Comparison of ENCODE assay signal across 8 cellular contexts in the genomic region with DNA sequence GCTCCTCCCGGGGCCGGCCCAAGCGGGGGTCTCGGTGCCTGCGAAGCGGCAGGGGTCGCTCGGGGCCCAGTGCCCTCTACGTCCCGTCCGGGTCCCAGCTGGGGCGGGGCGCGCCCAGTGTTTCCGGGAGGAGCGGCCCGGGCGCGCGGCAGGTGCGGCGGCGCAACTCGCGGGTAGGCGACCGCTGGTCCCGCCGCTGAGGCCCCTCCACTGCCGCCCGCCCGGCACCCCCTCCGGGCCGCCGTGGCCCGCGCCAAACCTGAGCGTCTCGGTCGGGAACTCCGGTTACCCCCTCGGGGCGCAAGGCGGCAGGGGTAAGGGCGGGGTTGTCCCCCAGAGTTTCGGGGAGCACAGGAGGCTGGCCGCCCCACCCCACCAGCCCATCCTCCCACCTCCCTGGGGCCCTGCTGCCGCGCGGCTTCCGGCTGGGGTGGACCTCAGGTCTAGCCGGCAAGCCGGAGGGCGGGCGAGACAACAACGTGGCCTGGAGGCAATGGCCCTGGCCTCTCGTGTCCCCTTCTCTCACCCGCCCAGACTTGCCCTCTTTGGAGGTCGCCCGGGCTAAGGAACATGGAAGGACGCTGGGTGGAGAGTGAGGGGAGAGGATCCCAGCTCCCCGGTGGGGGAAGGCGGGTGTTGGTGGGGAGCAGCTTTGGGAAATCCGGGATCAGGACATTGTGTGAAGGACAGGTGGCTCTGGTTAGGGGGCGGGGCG. TPM values are rescaled to one million over a fixed set of nuclear protein-coding genes. Genes with fewer than 3 reads are reported as not detected.
DNase-seq lines count a peak whose midpoint lies in the region; ATAC-seq and TF ChIP-seq lines count a peak whose summit lies in the region.

No MANE protein-coding gene starts in this region.

- H3K4me1 Mint-ChIP-seq in activated CD8-positive, alpha-beta memory T cell treated with anti-CD3 and anti-CD28 coated beads, Interleukin-2, amount 10 ng/mL, durations not matched to agents 7 days and 5 days, result peaks cover 30% of the 10 kb centered on the region
- H3K4me1 Mint-ChIP-seq in type B pancreatic cell (ENCODE audit: unreplicated experiment), result peaks cover 10% of the 10 kb centered on the region

- no peak for TF ChIP-seq CTCF in GM12864 (IDR thresholded peaks at IDR 0.05; ENCODE audit: low read depth, low read length, missing control alignments)
- no peak for TF ChIP-seq CTCF in type B pancreatic cell (conservative IDR thresholded peaks at IDR 0.05)

- peaks cover 16% of the 10 kb centered on the region for H3K27me3 ChIP-seq in layer of hippocampus (ENCODE audit: control insufficient read depth, insufficient read depth, low read length)

- peaks cover 41% of the 10 kb centered on the region for H3K27me3 Mint-ChIP-seq in activated CD8-positive, alpha-beta memory T cell treated with anti-CD3 and anti-CD28 coated beads, Interleukin-2, amount 10 ng/mL, durations not matched to agents 7 days and 5 days
- H3K27me3 Mint-ChIP-seq in type B pancreatic cell, result peaks cover 44% of the 10 kb centered on the region

- peak overlapping the region; percentile 70 for H3K4me3 ChIP-seq in GM12864 (ENCODE audit: low read depth, low read length)

- peak overlapping the region; percentile 32 for H3K27ac ChIP-seq in layer of hippocampus (ENCODE audit: low read depth, low read length)

- peak overlapping the region; percentile 28 for H3K27ac Mint-ChIP-seq in activated CD8-positive, alpha-beta memory T cell treated with anti-CD3 and anti-CD28 coated beads, Interleukin-2, amount 10 ng/mL, durations not matched to agents 7 days and 5 days
- H3K27ac Mint-ChIP-seq in type B pancreatic cell, result peak overlapping the region; percentile 56

- DNase-seq in GM12864 (ENCODE audit: low read depth) (no peak), type B pancreatic cell (ENCODE audit: extremely low spot score, unreplicated experiment) (no peak), AG08395 (ENCODE audit: low spot score) (no peak), SHP77 (lab: John Stamatoyannopoulos, UW) (no peak), NCI-H226 (no peak)
- peak; percentile 71 for DNase-seq in activated CD8-positive, alpha-beta memory T cell treated with anti-CD3 and anti-CD28 coated beads, Interleukin-2, amount 10 ng/mL, durations not matched to agents 7 days and 5 days

- CTCF ChIA-PET in activated CD8-positive, alpha-beta memory T cell treated with anti-CD3 and anti-CD28 coated beads, Interleukin-2, amount 10 ng/mL, durations not matched to agents 7 days and 5 days (lab: Charles Lee), result interaction anchor here (1.1 to 1.9 kb wide), 2 partner anchors 8 to 11 kb away, joined by 3 to 5 read pairs; partner anchors contain the start of gene PNPLA2

- peak; percentile 45 for ATAC-seq in HG02642 (IDR thresholded peaks at IDR 0.05; ENCODE audit: poor library complexity, unreplicated experiment)
- peak; percentile 44 for ATAC-seq in activated CD8-positive, alpha-beta memory T cell treated with anti-CD3 and anti-CD28 coated beads, Interleukin-2, amount 10 ng/mL, durations not matched to agents 7 days and 5 days

- no peaks in the 10 kb centered on the region for H3K36me3 Mint-ChIP-seq in activated CD8-positive, alpha-beta memory T cell treated with anti-CD3 and anti-CD28 coated beads, Interleukin-2, amount 10 ng/mL, durations not matched to agents 7 days and 5 days
- H3K36me3 Mint-ChIP-seq in type B pancreatic cell, result no peaks in the 10 kb centered on the region

- no peaks in the 10 kb centered on the region for H3K9me3 Mint-ChIP-seq in activated CD8-positive, alpha-beta memory T cell treated with anti-CD3 and anti-CD28 coated beads, Interleukin-2, amount 10 ng/mL, durations not matched to agents 7 days and 5 days (ENCODE audit: low read depth)
- H3K9me3 Mint-ChIP-seq in type B pancreatic cell, result no peaks in the 10 kb centered on the region

- peak overlapping the region; percentile 66 for H3K4me3 Mint-ChIP-seq in activated CD8-positive, alpha-beta memory T cell treated with anti-CD3 and anti-CD28 coated beads, Interleukin-2, amount 10 ng/mL, durations not matched to agents 7 days and 5 days
- peak overlapping the region; percentile 83 for H3K4me3 Mint-ChIP-seq in type B pancreatic cell

RNA-seq across cellular contexts. Expression of gene CRACR2B, which starts 0.4 kb away (rescaled TPM):
- total RNA-seq in activated CD8-positive, alpha-beta memory T cell treated with anti-CD3 and anti-CD28 coated beads, Interleukin-2, amount 10 ng/mL, durations not matched to agents 7 days and 5 days, result 10 to 100 TPM; 11.3 to 14.1 TPM
- 10.3 and 19.3 TPM in 2 replicates for total RNA-seq in type B pancreatic cell (ENCODE audit: low replicate concordance)

RNA-seq across cellular contexts. Expression of gene CD151, which starts 5.4 kb away (rescaled TPM):
- 10 to 100 TPM; 23.1 to 54.9 TPM for total RNA-seq in activated CD8-positive, alpha-beta memory T cell treated with anti-CD3 and anti-CD28 coated beads, Interleukin-2, amount 10 ng/mL, durations not matched to agents 7 days and 5 days
- 126 and 128 TPM in 2 replicates for total RNA-seq in type B pancreatic cell (ENCODE audit: low replicate concordance)

RNA-seq across cellular contexts. Expression of gene PNPLA2, which starts 8.6 kb away (rescaled TPM):
- total RNA-seq in activated CD8-positive, alpha-beta memory T cell treated with anti-CD3 and anti-CD28 coated beads, Interleukin-2, amount 10 ng/mL, durations not matched to agents 7 days and 5 days, result 10 to 100 TPM; 64.7 to 70.0 TPM
- 47.8 and 55.6 TPM in 2 replicates for total RNA-seq in type B pancreatic cell (ENCODE audit: low replicate concordance)

RNA-seq across cellular contexts. Expression of gene POLR2L, which starts 15.0 kb away (rescaled TPM):
- 100 to 1,000 TPM in 1 of 2 experiments, 10 to 100 TPM in 1; 87.6 to 114 TPM for total RNA-seq in activated CD8-positive, alpha-beta memory T cell treated with anti-CD3 and anti-CD28 coated beads, Interleukin-2, amount 10 ng/mL, durations not matched to agents 7 days and 5 days
- total RNA-seq in type B pancreatic cell (ENCODE audit: low replicate concordance), result 106 and 134 TPM in 2 replicates

RNA-seq across cellular contexts. Expression of gene TSPAN4, which starts 15.3 kb away (rescaled TPM):
- total RNA-seq in activated CD8-positive, alpha-beta memory T cell treated with anti-CD3 and anti-CD28 coated beads, Interleukin-2, amount 10 ng/mL, durations not matched to agents 7 days and 5 days, result 10 to 100 TPM in 1 of 2 experiments, 1 to 10 TPM in 1; 7.8 to 17.8 TPM
- 12.8 and 43.2 TPM in 2 replicates for total RNA-seq in type B pancreatic cell (ENCODE audit: low replicate concordance)
